ENCODE assay signal across 10 cellular contexts in the genomic region with DNA sequence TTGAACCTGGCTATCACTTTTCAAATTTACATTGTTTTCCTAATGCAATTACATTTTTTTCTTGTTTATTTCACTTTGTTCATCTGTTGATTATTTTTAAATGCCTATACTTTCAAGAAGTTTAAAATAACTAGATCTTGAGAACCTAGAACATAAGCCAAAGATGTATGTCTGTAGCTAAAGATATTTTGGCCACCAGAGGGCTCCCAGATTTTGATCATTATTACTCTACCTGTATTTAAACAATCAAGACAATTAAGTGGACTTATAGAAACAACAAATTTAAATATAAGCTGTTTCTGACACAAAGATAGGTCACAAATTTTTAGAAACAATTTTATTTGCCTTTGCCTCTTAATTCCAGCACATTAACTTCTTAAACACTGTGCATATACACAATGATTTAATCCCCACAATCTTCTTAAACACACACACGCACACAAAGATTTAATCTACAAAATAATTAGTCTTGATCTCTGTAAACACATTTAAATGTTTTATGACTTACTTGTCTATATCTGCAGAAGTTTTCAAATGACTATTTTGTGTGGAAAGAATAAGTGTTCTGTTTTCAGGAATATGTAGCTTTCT.
A peak's percentile ranks its signal among the peaks of the same experiment; 100 is the strongest.
DNase-seq lines count a peak whose midpoint lies in the region; ATAC-seq and TF ChIP-seq lines count a peak whose summit lies in the region.
"Had no signal": no experiment of that assay in that cellular context is flagged by ENCODE, and none has a peak within 500 bp of the region (broad histone marks: within the 10 kb centered on the region; RNA-seq: fewer than 3 reads in every experiment).

No MANE protein-coding gene starts in this region.

- H4K20me1 ChIP-seq in neural cell (ENCODE audit: insufficient read depth) = no peaks in the 10 kb centered on the region

- H3K27me3 ChIP-seq in neural cell (ENCODE audit: insufficient read depth, low read depth, low read length) = no peaks in the 10 kb centered on the region

- no TSS peak for BruUV-seq in MCF 10A (replicated peaks; lab: Mats Ljungman, UMichigan)

- no peaks in the 10 kb centered on the region for H3K27me3 Mint-ChIP-seq in MCF 10A (ENCODE audit: insufficient read depth, unreplicated experiment)
- H3K27me3 Mint-ChIP-seq: activated T-cell treated with anti-CD3 and anti-CD28 coated beads, Interleukin-2, amount 50 U/mL, for 24 hours had no signal

- no peaks in the 10 kb centered on the region for H3K9me2 ChIP-seq in neural cell (ENCODE audit: insufficient read depth, low read length)

- intact Hi-C loops in MCF 10A (cut with micrococcal nuclease) = loop anchor here (1.0 kb wide), 1 partner anchor 602 kb away; no protein-coding TSS in a partner anchor

- H3K9ac ChIP-seq in neural cell (ENCODE audit: low read length) = no peak overlapping the region

- no peak overlapping the region for H3K27ac Mint-ChIP-seq in MCF 10A (ENCODE audit: low read depth, unreplicated experiment)
- H3K27ac Mint-ChIP-seq: activated T-cell treated with anti-CD3 and anti-CD28 coated beads, Interleukin-2, amount 50 U/mL, for 24 hours had no signal

- no peak overlapping the region for H3K4me3 Mint-ChIP-seq in MCF 10A (ENCODE audit: unreplicated experiment)
- H3K4me3 Mint-ChIP-seq: activated T-cell treated with anti-CD3 and anti-CD28 coated beads, Interleukin-2, amount 50 U/mL, for 24 hours had no signal

- no peaks in the 10 kb centered on the region for H3K9me3 ChIP-seq in neural cell (ENCODE audit: low read length)

- H3K36me3 ChIP-seq in neural cell (ENCODE audit: insufficient read depth, low read length) = no peaks in the 10 kb centered on the region

- no peaks in the 10 kb centered on the region for H3K36me3 Mint-ChIP-seq in MCF 10A (ENCODE audit: insufficient read depth, unreplicated experiment)

- ATAC-seq in GM18519 (IDR thresholded peaks at IDR 0.05; ENCODE audit: low FRiP score, unreplicated experiment) = no peak
- no peak for ATAC-seq in HG02840 (IDR thresholded peaks at IDR 0.05; ENCODE audit: low FRiP score, unreplicated experiment)
- ATAC-seq in HG02678 (IDR thresholded peaks at IDR 0.05; ENCODE audit: unreplicated experiment) = no peak
- no peak for ATAC-seq in stimulated activated naive CD8-positive, alpha-beta T cell treated with anti-CD3 and anti-CD28 coated beads, Interleukin-15, Interleukin-2, amounts not matched to agents 100 U/mL and 50 U/mL, for 24 hours
- ATAC-seq: K562 had no signal

- CTCF ChIA-PET in MCF 10A (lab: Yijun Ruan, JAX) = interaction anchor here (0.5 to 4.5 kb wide), 30 partner anchors 8 to 708 kb away, joined by 3 to 34 read pairs (median 4); no protein-coding TSS in a partner anchor

- peak; percentile 61 for TF ChIP-seq RAD21 in neural cell (conservative IDR thresholded peaks at IDR 0.05)

- no peaks in the 10 kb centered on the region for H3K79me2 ChIP-seq in neural cell (replicated peaks; ENCODE audit: insufficient read depth, low read length)

- no peak overlapping the region for H2AFZ ChIP-seq in neural cell (ENCODE audit: low read depth, low read length)

- no peak overlapping the region for H3K27ac ChIP-seq in neural cell (ENCODE audit: low read length)

- peak; percentile 18 for DNase-seq in ELR (ENCODE audit: low read depth)
- peak; percentile 1 for DNase-seq in NCI-H2081 treated with DMSO at 0.1 percent for 48 hours (lab: John Stamatoyannopoulos, UW)
- peak; percentile 17 for DNase-seq in MCF 10A (ENCODE audit: unreplicated experiment)
- DNase-seq in stimulated activated naive CD8-positive, alpha-beta T cell treated with anti-CD3 and anti-CD28 coated beads, Interleukin-15, Interleukin-2, amounts not matched to agents 100 U/mL and 50 U/mL, for 24 hours = no peak
- DNase-seq: activated T-cell treated with anti-CD3 and anti-CD28 coated beads, Interleukin-2, amount 50 U/mL, for 24 hours had no signal

- TF ChIP-seq EP300 in neural cell (conservative IDR thresholded peaks at IDR 0.05; ENCODE audit: poor library complexity, severe bottlenecking) = no peak

- H3K4me1 Mint-ChIP-seq in MCF 10A (ENCODE audit: insufficient read depth, unreplicated experiment) = no peaks in the 10 kb centered on the region

- POLR2A ChIA-PET in MCF 10A (lab: Yijun Ruan, JAX) = interaction anchor here (0.7 to 1.0 kb wide), 2 partner anchors 169 to 600 kb away, joined by 3 to 4 read pairs; no protein-coding TSS in a partner anchor

- TF ChIP-seq CTCF in MCF 10A (IDR thresholded peaks at IDR 0.05; ENCODE audit: unreplicated experiment) = peak; percentile 27
- TF ChIP-seq CTCF in neural cell (IDR thresholded peaks at IDR 0.05; ENCODE audit: poor library complexity, severe bottlenecking) = peak; percentile 66

- no peak overlapping the region for H3K4me2 ChIP-seq in neural cell (ENCODE audit: low read length)

- H3F3A ChIP-seq in neural cell (ENCODE audit: insufficient read depth, low read length, poor library complexity, severe bottlenecking) = no peaks in the 10 kb centered on the region

- no peak overlapping the region for H3K4me3 ChIP-seq in neural cell (ENCODE audit: low read length)
- H3K4me3 ChIP-seq: K562 had no signal

- peaks cover 20% of the 10 kb centered on the region for H3K9me3 Mint-ChIP-seq in MCF 10A (ENCODE audit: unreplicated experiment)
- H3K9me3 Mint-ChIP-seq: activated T-cell treated with anti-CD3 and anti-CD28 coated beads, Interleukin-2, amount 50 U/mL, for 24 hours had no signal

TF ChIP-seq in neural cell, 6 proteins besides CTCF, POLR2A, EP300 and RAD21:
- TF ChIP-seq MXI1 (conservative IDR thresholded peaks at IDR 0.05; ENCODE audit: poor library complexity, severe bottlenecking) (no peak), SMC3 (conservative IDR thresholded peaks at IDR 0.05; ENCODE audit: poor library complexity) (peak; percentile 73)
- TF ChIP-seq, protein P1, sequence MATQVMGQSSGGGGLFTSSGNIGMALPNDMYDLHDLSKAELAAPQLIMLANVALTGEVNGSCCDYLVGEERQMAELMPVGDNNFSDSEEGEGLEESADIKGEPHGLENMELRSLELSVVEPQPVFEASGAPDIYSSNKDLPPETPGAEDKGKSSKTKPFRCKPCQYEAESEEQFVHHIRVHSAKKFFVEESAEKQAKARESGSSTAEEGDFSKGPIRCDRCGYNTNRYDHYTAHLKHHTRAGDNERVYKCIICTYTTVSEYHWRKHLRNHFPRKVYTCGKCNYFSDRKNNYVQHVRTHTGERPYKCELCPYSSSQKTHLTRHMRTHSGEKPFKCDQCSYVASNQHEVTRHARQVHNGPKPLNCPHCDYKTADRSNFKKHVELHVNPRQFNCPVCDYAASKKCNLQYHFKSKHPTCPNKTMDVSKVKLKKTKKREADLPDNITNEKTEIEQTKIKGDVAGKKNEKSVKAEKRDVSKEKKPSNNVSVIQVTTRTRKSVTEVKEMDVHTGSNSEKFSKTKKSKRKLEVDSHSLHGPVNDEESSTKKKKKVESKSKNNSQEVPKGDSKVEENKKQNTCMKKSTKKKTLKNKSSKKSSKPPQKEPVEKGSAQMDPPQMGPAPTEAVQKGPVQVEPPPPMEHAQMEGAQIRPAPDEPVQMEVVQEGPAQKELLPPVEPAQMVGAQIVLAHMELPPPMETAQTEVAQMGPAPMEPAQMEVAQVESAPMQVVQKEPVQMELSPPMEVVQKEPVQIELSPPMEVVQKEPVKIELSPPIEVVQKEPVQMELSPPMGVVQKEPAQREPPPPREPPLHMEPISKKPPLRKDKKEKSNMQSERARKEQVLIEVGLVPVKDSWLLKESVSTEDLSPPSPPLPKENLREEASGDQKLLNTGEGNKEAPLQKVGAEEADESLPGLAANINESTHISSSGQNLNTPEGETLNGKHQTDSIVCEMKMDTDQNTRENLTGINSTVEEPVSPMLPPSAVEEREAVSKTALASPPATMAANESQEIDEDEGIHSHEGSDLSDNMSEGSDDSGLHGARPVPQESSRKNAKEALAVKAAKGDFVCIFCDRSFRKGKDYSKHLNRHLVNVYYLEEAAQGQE (IDR thresholded peaks at IDR 0.05; ENCODE audit: borderline replicate concordance) = no peak
